Comparison of ENCODE assay signal across 20 cellular contexts in genomic region chr19:42370068-42370520, GRCh38. TPM values are rescaled to one million over a fixed set of nuclear protein-coding genes. Genes with fewer than 3 reads are reported as not detected.
DNase-seq lines count a peak whose midpoint lies in the region; ATAC-seq and TF ChIP-seq lines count a peak whose summit lies in the region.
"Had no signal": no experiment of that assay in that cellular context is flagged by ENCODE, and none has a peak within 500 bp of the region (broad histone marks: within the 10 kb centered on the region; RNA-seq: fewer than 3 reads in every experiment).

No MANE protein-coding gene starts in this region.

- H3K4me3 Mint-ChIP-seq in endodermal cell = no peak overlapping the region
- no peak overlapping the region for H3K4me3 Mint-ChIP-seq in stimulated activated effector memory CD8-positive, alpha-beta T cell treated with anti-CD3 and anti-CD28 coated beads, Interleukin-12 subunit alpha, Interleukin-12 subunit beta, amount 100 ng/mL, for 72 hours
- no peak overlapping the region for H3K4me3 Mint-ChIP-seq in activated CD4-positive, alpha-beta T cell treated with anti-CD3 and anti-CD28 coated beads, Interleukin-2, amount 10 ng/mL, durations not matched to agents 7 days and 5 days
- no peak overlapping the region for H3K4me3 Mint-ChIP-seq in CD8-positive, alpha-beta memory T cell
- H3K4me3 Mint-ChIP-seq: activated CD4-positive, alpha-beta memory T cell treated with anti-CD3 and anti-CD28 coated beads for 36 hours; activated naive CD4-positive, alpha-beta T cell treated with anti-CD3 and anti-CD28 coated beads for 36 hours; CD4-positive, CD25-positive, alpha-beta regulatory T cell had no signal

- H3K4me3 ChIP-seq in endodermal cell (ENCODE audit: low read length) = no peak overlapping the region
- H3K4me3 ChIP-seq in CD8-positive, alpha-beta memory T cell (ENCODE audit: low read length) = no peak overlapping the region
- H3K4me3 ChIP-seq: heart left ventricle, tibial nerve had no signal

- POLR2A ChIA-PET in activated CD4-positive, alpha-beta T cell treated with anti-CD3 and anti-CD28 coated beads, Interleukin-2, amount 10 ng/mL, durations not matched to agents 7 days and 5 days (lab: Charles Lee) = no interaction called here
- POLR2A ChIA-PET in CD8-positive, alpha-beta memory T cell (lab: Charles Lee) = no interaction called here

- no peaks in the 10 kb centered on the region for H3K27me3 ChIP-seq in endodermal cell (ENCODE audit: control insufficient read depth, insufficient read depth, low read length, poor library complexity, severe bottlenecking)
- no peaks in the 10 kb centered on the region for H3K27me3 ChIP-seq in CD8-positive, alpha-beta memory T cell (ENCODE audit: insufficient read depth, low read length, poor library complexity, severe bottlenecking)
- H3K27me3 ChIP-seq: heart left ventricle, tibial nerve had no signal

- H3K9me3 ChIP-seq in endodermal cell (ENCODE audit: control insufficient read depth, low read length) = no peaks in the 10 kb centered on the region
- no peaks in the 10 kb centered on the region for H3K9me3 ChIP-seq in CD8-positive, alpha-beta memory T cell (ENCODE audit: low read length)
- H3K9me3 ChIP-seq: heart left ventricle, tibial nerve had no signal

- H3K9me3 Mint-ChIP-seq in endodermal cell = peaks cover 3% of the 10 kb centered on the region
- no peaks in the 10 kb centered on the region for H3K9me3 Mint-ChIP-seq in stimulated activated effector memory CD8-positive, alpha-beta T cell treated with anti-CD3 and anti-CD28 coated beads, Interleukin-12 subunit alpha, Interleukin-12 subunit beta, amount 100 ng/mL, for 72 hours
- H3K9me3 Mint-ChIP-seq in activated CD4-positive, alpha-beta T cell treated with anti-CD3 and anti-CD28 coated beads, Interleukin-2, amount 10 ng/mL, durations not matched to agents 7 days and 5 days = no peaks in the 10 kb centered on the region
- H3K9me3 Mint-ChIP-seq in CD8-positive, alpha-beta memory T cell = no peaks in the 10 kb centered on the region
- H3K9me3 Mint-ChIP-seq: activated CD4-positive, alpha-beta memory T cell treated with anti-CD3 and anti-CD28 coated beads for 36 hours; activated naive CD4-positive, alpha-beta T cell treated with anti-CD3 and anti-CD28 coated beads for 36 hours; CD4-positive, CD25-positive, alpha-beta regulatory T cell had no signal

- H3K27ac ChIP-seq in endodermal cell (ENCODE audit: low read depth, low read length) = no peak overlapping the region
- H3K27ac ChIP-seq in CD8-positive, alpha-beta memory T cell (ENCODE audit: low read depth, low read length) = no peak overlapping the region
- H3K27ac ChIP-seq: heart left ventricle, tibial nerve had no signal

- no peak for ATAC-seq in stimulated activated effector memory CD8-positive, alpha-beta T cell treated with anti-CD3 and anti-CD28 coated beads, Interleukin-12 subunit alpha, Interleukin-12 subunit beta, amount 100 ng/mL, for 72 hours
- ATAC-seq: heart left ventricle, left cardiac atrium had no signal

- H3K4me1 Mint-ChIP-seq in endodermal cell = peaks cover 6% of the 10 kb centered on the region
- no peaks in the 10 kb centered on the region for H3K4me1 Mint-ChIP-seq in stimulated activated effector memory CD8-positive, alpha-beta T cell treated with anti-CD3 and anti-CD28 coated beads, Interleukin-12 subunit alpha, Interleukin-12 subunit beta, amount 100 ng/mL, for 72 hours
- no peaks in the 10 kb centered on the region for H3K4me1 Mint-ChIP-seq in activated CD4-positive, alpha-beta T cell treated with anti-CD3 and anti-CD28 coated beads, Interleukin-2, amount 10 ng/mL, durations not matched to agents 7 days and 5 days
- no peaks in the 10 kb centered on the region for H3K4me1 Mint-ChIP-seq in CD8-positive, alpha-beta memory T cell
- H3K4me1 Mint-ChIP-seq: CD4-positive, CD25-positive, alpha-beta regulatory T cell had no signal

- peak; percentile 69 for DNase-seq in NCI-H748 (lab: John Stamatoyannopoulos, UW; ENCODE audit: unreplicated experiment)
- no peak for DNase-seq in NCI-H748 treated with DMSO at 0.1 percent for 48 hours (lab: John Stamatoyannopoulos, UW)
- DNase-seq in NCI-H146 (lab: John Stamatoyannopoulos, UW) = peak; percentile 74
- peak; percentile 87 for DNase-seq in endodermal cell
- no peak for DNase-seq in stimulated activated effector memory CD8-positive, alpha-beta T cell treated with anti-CD3 and anti-CD28 coated beads, Interleukin-12 subunit alpha, Interleukin-12 subunit beta, amount 100 ng/mL, for 72 hours (ENCODE audit: low spot score in 2 of 2)
- DNase-seq in AG20443 (ENCODE audit: low spot score) = no peak
- DNase-seq in activated CD4-positive, alpha-beta T cell treated with anti-CD3 and anti-CD28 coated beads, Interleukin-2, amount 10 ng/mL, durations not matched to agents 7 days and 5 days = no peak
- DNase-seq in CD8-positive, alpha-beta memory T cell = no peak
- DNase-seq: activated CD4-positive, alpha-beta memory T cell treated with anti-CD3 and anti-CD28 coated beads for 36 hours; activated naive CD4-positive, alpha-beta T cell treated with anti-CD3 and anti-CD28 coated beads for 36 hours; CD4-positive, CD25-positive, alpha-beta regulatory T cell; heart left ventricle; left cardiac atrium; NCI-H2081 treated with DMSO at 0.1 percent for 48 hours; stimulated activated CD4-positive, alpha-beta T cell treated with anti-CD3 and anti-CD28 coated beads, Interleukin-12 subunit alpha, Interleukin-12 subunit beta, amount 100 ng/mL, for 4 hours had no signal

- CTCF ChIA-PET in activated CD4-positive, alpha-beta T cell treated with anti-CD3 and anti-CD28 coated beads, Interleukin-2, amount 10 ng/mL, durations not matched to agents 7 days and 5 days (lab: Charles Lee) = no interaction called here
- CTCF ChIA-PET in CD8-positive, alpha-beta memory T cell (lab: Charles Lee) = no interaction called here

- H3K4me1 ChIP-seq in endodermal cell (ENCODE audit: control insufficient read depth, insufficient read depth, low read length) = peaks cover 4% of the 10 kb centered on the region
- H3K4me1 ChIP-seq in CD8-positive, alpha-beta memory T cell (ENCODE audit: insufficient read depth, low read length) = no peaks in the 10 kb centered on the region

- TF ChIP-seq CTCF in endodermal cell (conservative IDR thresholded peaks at IDR 0.05) = peak; percentile 43

- no peak overlapping the region for H3K27ac Mint-ChIP-seq in endodermal cell
- H3K27ac Mint-ChIP-seq in stimulated activated effector memory CD8-positive, alpha-beta T cell treated with anti-CD3 and anti-CD28 coated beads, Interleukin-12 subunit alpha, Interleukin-12 subunit beta, amount 100 ng/mL, for 72 hours = peak overlapping the region; percentile 58
- H3K27ac Mint-ChIP-seq in activated CD4-positive, alpha-beta T cell treated with anti-CD3 and anti-CD28 coated beads, Interleukin-2, amount 10 ng/mL, durations not matched to agents 7 days and 5 days = no peak overlapping the region
- peak overlapping the region in 1 of 8 donors; percentile 90 for H3K27ac Mint-ChIP-seq in CD8-positive, alpha-beta memory T cell
- H3K27ac Mint-ChIP-seq: activated CD4-positive, alpha-beta memory T cell treated with anti-CD3 and anti-CD28 coated beads for 36 hours; activated naive CD4-positive, alpha-beta T cell treated with anti-CD3 and anti-CD28 coated beads for 36 hours; CD4-positive, CD25-positive, alpha-beta regulatory T cell had no signal

- H3K36me3 ChIP-seq in endodermal cell (ENCODE audit: control insufficient read depth, insufficient read depth, low read length) = peaks cover 18% of the 10 kb centered on the region
- H3K36me3 ChIP-seq in CD8-positive, alpha-beta memory T cell (ENCODE audit: insufficient read depth, low read length) = no peaks in the 10 kb centered on the region

- no peak overlapping the region for H3K9ac ChIP-seq in endodermal cell (ENCODE audit: extremely low read depth, low read length, poor library complexity, severe bottlenecking)

- H3K36me3 Mint-ChIP-seq in endodermal cell (ENCODE audit: low read depth) = peaks cover 37% of the 10 kb centered on the region
- peaks cover 4% of the 10 kb centered on the region for H3K36me3 Mint-ChIP-seq in stimulated activated effector memory CD8-positive, alpha-beta T cell treated with anti-CD3 and anti-CD28 coated beads, Interleukin-12 subunit alpha, Interleukin-12 subunit beta, amount 100 ng/mL, for 72 hours
- no peaks in the 10 kb centered on the region for H3K36me3 Mint-ChIP-seq in activated CD4-positive, alpha-beta T cell treated with anti-CD3 and anti-CD28 coated beads, Interleukin-2, amount 10 ng/mL, durations not matched to agents 7 days and 5 days (ENCODE audit: low read depth)
- peaks cover 0 to 11% (median 8%) of the 10 kb centered on the region in 3 donors for H3K36me3 Mint-ChIP-seq in CD8-positive, alpha-beta memory T cell
- H3K36me3 Mint-ChIP-seq: activated CD4-positive, alpha-beta memory T cell treated with anti-CD3 and anti-CD28 coated beads for 36 hours had no signal

- H3K27me3 Mint-ChIP-seq in endodermal cell (ENCODE audit: insufficient read depth) = no peaks in the 10 kb centered on the region
- no peaks in the 10 kb centered on the region for H3K27me3 Mint-ChIP-seq in activated CD4-positive, alpha-beta T cell treated with anti-CD3 and anti-CD28 coated beads, Interleukin-2, amount 10 ng/mL, durations not matched to agents 7 days and 5 days
- H3K27me3 Mint-ChIP-seq in CD8-positive, alpha-beta memory T cell = no peaks in the 10 kb centered on the region
- H3K27me3 Mint-ChIP-seq: activated CD4-positive, alpha-beta memory T cell treated with anti-CD3 and anti-CD28 coated beads for 36 hours; CD4-positive, CD25-positive, alpha-beta regulatory T cell had no signal

- 38 to 57% methylated on average over 6 to 9 of the region's 9 CpGs for WGBS in endodermal cell (ENCODE audit: insufficient coverage in 1 of 2, insufficient read length in 1 of 2), 2 experiments

RNA-seq across cellular contexts. Expression of gene CNFN, which starts 20.0 kb away (rescaled TPM):
- 1 to 10 TPM; 5.0 to 6.6 TPM for total RNA-seq in endodermal cell
- polyA plus RNA-seq in endodermal cell (2013, experiment 1 of 2) = 12.8 TPM
- polyA plus RNA-seq in endodermal cell (2013, experiment 2 of 2) = 12.1 TPM
- total RNA-seq in activated CD4-positive, alpha-beta T cell treated with anti-CD3 and anti-CD28 coated beads, Interleukin-2, amount 10 ng/mL, durations not matched to agents 7 days and 5 days = not detected
- total RNA-seq in CD8-positive, alpha-beta memory T cell = not detected
- not detected for polyA plus RNA-seq in CD8-positive, alpha-beta memory T cell
- total RNA-seq: A673; activated CD4-positive, alpha-beta memory T cell treated with anti-CD3 and anti-CD28 coated beads for 36 hours; activated naive CD4-positive, alpha-beta T cell treated with anti-CD3 and anti-CD28 coated beads for 36 hours; CD4-positive, CD25-positive, alpha-beta regulatory T cell; chondrocyte had no signal
- polyA plus RNA-seq: neural cell had no signal

RNA-seq across cellular contexts. Expression of gene MEGF8, which starts 44.7 kb away (rescaled TPM):
- 10 to 100 TPM; 48.0 to 51.4 TPM for total RNA-seq in endodermal cell
- 26.6 TPM for polyA plus RNA-seq in endodermal cell (2013, experiment 1 of 2)
- 28.6 TPM for polyA plus RNA-seq in endodermal cell (2013, experiment 2 of 2)
- total RNA-seq in activated CD4-positive, alpha-beta T cell treated with anti-CD3 and anti-CD28 coated beads, Interleukin-2, amount 10 ng/mL, durations not matched to agents 7 days and 5 days = 1 to 10 TPM; 3.3 to 3.7 TPM
- 10 to 100 TPM; 10.2 to 10.6 TPM for total RNA-seq in CD8-positive, alpha-beta memory T cell
- polyA plus RNA-seq in CD8-positive, alpha-beta memory T cell = 0.41 TPM

RNA-seq across cellular contexts. Expression of gene TMEM145, which starts 57.0 kb away (rescaled TPM):
- total RNA-seq in endodermal cell = under 1 TPM; 0.38 to 0.42 TPM
- 4.4 TPM for polyA plus RNA-seq in endodermal cell (2013, experiment 1 of 2)
- 2.2 TPM for polyA plus RNA-seq in endodermal cell (2013, experiment 2 of 2)
- total RNA-seq in activated CD4-positive, alpha-beta T cell treated with anti-CD3 and anti-CD28 coated beads, Interleukin-2, amount 10 ng/mL, durations not matched to agents 7 days and 5 days = not detected
- total RNA-seq in CD8-positive, alpha-beta memory T cell = under 1 TPM in 1 of 2 experiments, not detected in 1; 0.15 TPM
- not detected for polyA plus RNA-seq in CD8-positive, alpha-beta memory T cell
- total RNA-seq: activated naive CD4-positive, alpha-beta T cell treated with anti-CD3 and anti-CD28 coated beads for 36 hours; astrocyte; CD4-positive, CD25-positive, alpha-beta regulatory T cell had no signal
- polyA plus RNA-seq: CD4-positive, CD25-positive, alpha-beta regulatory T cell had no signal

RNA-seq across cellular contexts. Expression of gene LIPE, which starts 57.1 kb away (rescaled TPM):
- 1 to 10 TPM; 5.9 to 8.1 TPM for total RNA-seq in endodermal cell
- polyA plus RNA-seq in endodermal cell (2013, experiment 1 of 2) = 6.7 TPM
- 7.5 TPM for polyA plus RNA-seq in endodermal cell (2013, experiment 2 of 2)
- 10 to 100 TPM; 27.7 to 29.5 TPM for total RNA-seq in activated CD4-positive, alpha-beta T cell treated with anti-CD3 and anti-CD28 coated beads, Interleukin-2, amount 10 ng/mL, durations not matched to agents 7 days and 5 days
- 10 to 100 TPM; 22.2 to 22.7 TPM for total RNA-seq in CD8-positive, alpha-beta memory T cell
- polyA plus RNA-seq in CD8-positive, alpha-beta memory T cell = 5.0 TPM

Comparison
In these comparisons a context has a peak if more than half of its experiments do, and no peak if none do; other contexts are left out.
1. DNase-seq: peak in NCI-H748 (single experiment), NCI-H146 (single experiment) and endodermal cell (single experiment); none in NCI-H748 treated with DMSO at 0.1 percent for 48 hours (single experiment), stimulated activated effector memory CD8-positive, alpha-beta T cell treated with anti-CD3 and anti-CD28 coated beads, Interleukin-12 subunit alpha, Interleukin-12 subunit beta, amount 100 ng/mL, for 72 hours (0 of 2), AG20443 (single experiment), activated CD4-positive, alpha-beta T cell treated with anti-CD3 and anti-CD28 coated beads, Interleukin-2, amount 10 ng/mL, durations not matched to agents 7 days and 5 days (single experiment) and CD8-positive, alpha-beta memory T cell (0 of 5).
2. RNA of gene CNFN, which starts 20.0 kb away (total RNA-seq): 5.0 to 6.6 TPM in endodermal cell; not detected in CD8-positive, alpha-beta memory T cell and not detected in activated CD4-positive, alpha-beta T cell treated with anti-CD3 and anti-CD28 coated beads, Interleukin-2, amount 10 ng/mL, durations not matched to agents 7 days and 5 days; every median in the first group is over 4 times any median in the second.
3. RNA of gene MEGF8, which starts 44.7 kb away (total RNA-seq): 48.0 to 51.4 TPM in endodermal cell; 10.2 to 10.6 TPM in CD8-positive, alpha-beta memory T cell and 3.3 to 3.7 TPM in activated CD4-positive, alpha-beta T cell treated with anti-CD3 and anti-CD28 coated beads, Interleukin-2, amount 10 ng/mL, durations not matched to agents 7 days and 5 days; every median in the first group is over 4 times any median in the second.